Comparison of ENCODE assay signal across 23 cellular contexts in genomic region chr11:12592283-12592682, GRCh38.
"Had no signal": no experiment of that assay in that cellular context is flagged by ENCODE, and none has a peak within 500 bp of the region (broad histone marks: within the 10 kb centered on the region; RNA-seq: fewer than 3 reads in every experiment).

No MANE protein-coding gene starts in this region.

- DNase-seq: activated CD4-positive, alpha-beta T cell treated with anti-CD3 and anti-CD28 coated beads for 48 hours; activated CD4-positive, alpha-beta T cell treated with anti-CD3 and anti-CD28 coated beads, Interleukin-2, amount 50 U/mL, for 4 hours; activated CD4-positive, CD25-positive, alpha-beta regulatory T cell treated with anti-CD3 and anti-CD28 coated beads, Interleukin-2, amount 50 U/mL, for 72 hours; activated CD8-positive, alpha-beta memory T cell treated with anti-CD3 and anti-CD28 coated beads, Interleukin-2, amount 50 U/mL, for 48 hours; activated CD8-positive, alpha-beta T cell treated with anti-CD3 and anti-CD28 coated beads, Interleukin-2, amount 10 ng/mL, durations not matched to agents 7 days and 5 days; activated naive CD8-positive, alpha-beta T cell treated with anti-CD3 and anti-CD28 coated beads, Interleukin-2, amount 50 U/mL, for 24 hours; activated T-cell treated with anti-CD3 and anti-CD28 coated beads, Interleukin-2, amount 50 U/mL, for 1 hour; amniotic stem cell; body of pancreas; MG63; MV-4-11; NCI-H1092 treated with DMSO at 0.1 percent for 48 hours; NCI-H1417 treated with DMSO at 0.1 percent for 48 hours; NCI-H1694; NCI-H2029; NCI-H345; NCI-H510A; NCI-H526 treated with DMSO at 0.1 percent for 48 hours; SHP77; T-helper 9 cell had no signal

- H3K36me3 Mint-ChIP-seq: activated naive CD4-positive, alpha-beta T cell treated with anti-CD3 and anti-CD28 coated beads, Interleukin-2, amount 50 U/mL, for 72 hours; WTC11 had no signal

- H3K4me3 Mint-ChIP-seq: activated CD8-positive, alpha-beta T cell treated with anti-CD3 and anti-CD28 coated beads, Interleukin-2, amount 10 ng/mL, durations not matched to agents 7 days and 5 days; activated naive CD8-positive, alpha-beta T cell treated with anti-CD3 and anti-CD28 coated beads, Interleukin-2, amount 50 U/mL, for 24 hours; T-helper 1 cell treated with Interleukin-12 subunit alpha and Interleukin-12 subunit beta and Interleukin-4 antibody, amounts not matched to agents 30 μg/mL and 1 μg/mL, for 36 hours; WTC11 had no signal

- ATAC-seq: activated CD8-positive, alpha-beta T cell treated with anti-CD3 and anti-CD28 coated beads, Interleukin-2, amount 10 ng/mL, durations not matched to agents 7 days and 5 days; activated naive CD4-positive, alpha-beta T cell treated with anti-CD3 and anti-CD28 coated beads, Interleukin-2, amount 50 U/mL, for 72 hours; activated naive CD8-positive, alpha-beta T cell treated with anti-CD3 and anti-CD28 coated beads, Interleukin-2, amount 50 U/mL, for 24 hours; body of pancreas; WTC11 had no signal

- H3K9me3 Mint-ChIP-seq: activated naive CD4-positive, alpha-beta T cell treated with anti-CD3 and anti-CD28 coated beads, Interleukin-2, amount 50 U/mL, for 72 hours; T-helper 1 cell treated with Interleukin-12 subunit alpha and Interleukin-12 subunit beta and Interleukin-4 antibody, amounts not matched to agents 30 μg/mL and 1 μg/mL, for 36 hours had no signal

- H3K27ac Mint-ChIP-seq: activated CD8-positive, alpha-beta T cell treated with anti-CD3 and anti-CD28 coated beads, Interleukin-2, amount 10 ng/mL, durations not matched to agents 7 days and 5 days; activated naive CD4-positive, alpha-beta T cell treated with anti-CD3 and anti-CD28 coated beads, Interleukin-2, amount 50 U/mL, for 72 hours; activated naive CD8-positive, alpha-beta T cell treated with anti-CD3 and anti-CD28 coated beads, Interleukin-2, amount 50 U/mL, for 24 hours; T-helper 1 cell treated with Interleukin-12 subunit alpha and Interleukin-12 subunit beta and Interleukin-4 antibody, amounts not matched to agents 30 μg/mL and 1 μg/mL, for 36 hours; WTC11 had no signal

- H3K4me1 Mint-ChIP-seq: activated naive CD8-positive, alpha-beta T cell treated with anti-CD3 and anti-CD28 coated beads, Interleukin-2, amount 50 U/mL, for 24 hours had no signal
